10 cellular contexts compared by ENCODE assay signal in genomic region chr20:50138479-50139393, GRCh38. TPM values are rescaled to one million over a fixed set of nuclear protein-coding genes. Genes with fewer than 3 reads are reported as not detected.
DNase-seq lines count a peak whose midpoint lies in the region; ATAC-seq and TF ChIP-seq lines count a peak whose summit lies in the region.
"Had no signal": no experiment of that assay in that cellular context is flagged by ENCODE, and none has a peak within 500 bp of the region (broad histone marks: within the 10 kb centered on the region; RNA-seq: fewer than 3 reads in every experiment).

No MANE protein-coding gene starts in this region.

- POLR2A ChIA-PET in activated CD4-positive, alpha-beta T cell treated with anti-CD3 and anti-CD28 coated beads for 36 hours (lab: Charles Lee): interaction anchor here (0.7 kb wide), 1 partner anchor 296 kb away, joined by 5 read pairs; no protein-coding TSS in a partner anchor

- CTCF ChIA-PET in activated CD4-positive, alpha-beta T cell treated with anti-CD3 and anti-CD28 coated beads for 36 hours (lab: Charles Lee): interaction anchor here (1.5 kb wide), 1 partner anchor 18 kb away, joined by 5 read pairs; no protein-coding TSS in a partner anchor

- H3K27me3 ChIP-seq in upper lobe of left lung (no peaks in the 10 kb centered on the region), MG63 (no peaks in the 10 kb centered on the region)

- intact Hi-C loops in activated CD4-positive, alpha-beta T cell treated with anti-CD3 and anti-CD28 coated beads for 36 hours (cut with DNase I, micrococcal nuclease): no loop called here
- intact Hi-C loops in dendritic cell treated with granulocyte-macrophage colony-stimulating factor and Interleukin-4, amounts not matched to agents 40 ng/mL and 50 ng/mL, for 4 days (cut with micrococcal nuclease): no loop called here

- H3K9me3 Mint-ChIP-seq in activated CD4-positive, alpha-beta T cell treated with anti-CD3 and anti-CD28 coated beads for 36 hours (ENCODE audit: low read depth): no peaks in the 10 kb centered on the region
- no peaks in the 10 kb centered on the region for H3K9me3 Mint-ChIP-seq in dendritic cell treated with granulocyte-macrophage colony-stimulating factor and Interleukin-4, amounts not matched to agents 40 ng/mL and 50 ng/mL, for 4 days
- H3K9me3 Mint-ChIP-seq in memory B cell: no peaks in the 10 kb centered on the region

- TF ChIP-seq CTCF in upper lobe of left lung (IDR thresholded peaks at IDR 0.05): no peak

- peaks cover 11 to 72% (median 33%) of the 10 kb centered on the region in 4 donors for H3K36me3 ChIP-seq in upper lobe of left lung
- peaks cover 84% of the 10 kb centered on the region for H3K36me3 ChIP-seq in MG63

- peaks cover 21% of the 10 kb centered on the region for H3K4me1 Mint-ChIP-seq in activated CD4-positive, alpha-beta T cell treated with anti-CD3 and anti-CD28 coated beads for 36 hours
- peaks cover 74% of the 10 kb centered on the region for H3K4me1 Mint-ChIP-seq in dendritic cell treated with granulocyte-macrophage colony-stimulating factor and Interleukin-4, amounts not matched to agents 40 ng/mL and 50 ng/mL, for 4 days (ENCODE audit: low read depth)
- H3K4me1 Mint-ChIP-seq in memory B cell: peaks cover 13% of the 10 kb centered on the region

- 73 to 75% methylated on average over 24 to 28 of the region's 29 CpGs for WGBS in upper lobe of left lung, 2 donors

- no peak for TF ChIP-seq EP300 in upper lobe of left lung (IDR thresholded peaks at IDR 0.05)

- peaks cover 35% of the 10 kb centered on the region for H3K36me3 Mint-ChIP-seq in activated CD4-positive, alpha-beta T cell treated with anti-CD3 and anti-CD28 coated beads for 36 hours (ENCODE audit: low read depth)
- peaks cover 98% of the 10 kb centered on the region for H3K36me3 Mint-ChIP-seq in dendritic cell treated with granulocyte-macrophage colony-stimulating factor and Interleukin-4, amounts not matched to agents 40 ng/mL and 50 ng/mL, for 4 days (ENCODE audit: low read depth)
- peaks cover 29% of the 10 kb centered on the region for H3K36me3 Mint-ChIP-seq in memory B cell

- peaks cover 42 to 67% (median 52%) of the 10 kb centered on the region in 4 donors for H3K4me1 ChIP-seq in upper lobe of left lung

- H3K4me3 ChIP-seq in upper lobe of left lung (no peak overlapping the region), MG63 (no peak overlapping the region)

- no peak for TF ChIP-seq POLR2A in upper lobe of left lung (IDR thresholded peaks at IDR 0.05)

- H3K27me3 Mint-ChIP-seq in activated CD4-positive, alpha-beta T cell treated with anti-CD3 and anti-CD28 coated beads for 36 hours: no peaks in the 10 kb centered on the region
- no peaks in the 10 kb centered on the region for H3K27me3 Mint-ChIP-seq in dendritic cell treated with granulocyte-macrophage colony-stimulating factor and Interleukin-4, amounts not matched to agents 40 ng/mL and 50 ng/mL, for 4 days
- no peaks in the 10 kb centered on the region for H3K27me3 Mint-ChIP-seq in memory B cell

- H3K27ac Mint-ChIP-seq in activated CD4-positive, alpha-beta T cell treated with anti-CD3 and anti-CD28 coated beads for 36 hours: peak overlapping the region; percentile 3
- peak overlapping the region; percentile 77 for H3K27ac Mint-ChIP-seq in dendritic cell treated with granulocyte-macrophage colony-stimulating factor and Interleukin-4, amounts not matched to agents 40 ng/mL and 50 ng/mL, for 4 days
- H3K27ac Mint-ChIP-seq in memory B cell: peak overlapping the region; percentile 67

- H3K27ac ChIP-seq in upper lobe of left lung: peak overlapping the region; percentile 49 to 79 (median 78)
- H3K27ac ChIP-seq: WERI-Rb-1 had no signal

- H3K9me3 ChIP-seq in upper lobe of left lung (no peaks in the 10 kb centered on the region), MG63 (no peaks in the 10 kb centered on the region)

- no peak overlapping the region for H3K4me3 Mint-ChIP-seq in activated CD4-positive, alpha-beta T cell treated with anti-CD3 and anti-CD28 coated beads for 36 hours
- no peak overlapping the region for H3K4me3 Mint-ChIP-seq in dendritic cell treated with granulocyte-macrophage colony-stimulating factor and Interleukin-4, amounts not matched to agents 40 ng/mL and 50 ng/mL, for 4 days
- no peak overlapping the region for H3K4me3 Mint-ChIP-seq in memory B cell

- no peak for DNase-seq in activated CD4-positive, alpha-beta T cell treated with anti-CD3 and anti-CD28 coated beads for 36 hours
- DNase-seq in activated CD4-positive, alpha-beta T cell treated with anti-CD3 and anti-CD28 coated beads for 4 hours: no peak
- DNase-seq in memory B cell (ENCODE audit: low spot score in 2 of 2): no peak
- peak in 1 of 2 donors; percentile 67 for DNase-seq in upper lobe of left lung
- DNase-seq in MG63: no peak
- no peak for DNase-seq in NCI-H748 (lab: John Stamatoyannopoulos, UW; ENCODE audit: unreplicated experiment)
- DNase-seq: stimulated activated CD4-positive, alpha-beta T cell treated with anti-CD3 and anti-CD28 coated beads, Interleukin-4, amount 100 ng/mL, for 24 hours; WERI-Rb-1 had no signal

- no peak for ATAC-seq in activated CD4-positive, alpha-beta T cell treated with anti-CD3 and anti-CD28 coated beads for 36 hours
- ATAC-seq in memory B cell (ENCODE audit: low read depth) (no peak), upper lobe of left lung (ENCODE audit: low FRiP score in 2 of 2) (peak in 1 of 2 donors; percentile 16), GM19023 (IDR thresholded peaks at IDR 0.05; ENCODE audit: unreplicated experiment) (no peak)

RNA-seq across cellular contexts. Expression of gene PEDS1, which starts 14.8 kb away (rescaled TPM):
- 10 to 100 TPM; 13.2 to 16.8 TPM for total RNA-seq in activated CD4-positive, alpha-beta T cell treated with anti-CD3 and anti-CD28 coated beads for 36 hours
- 10 to 100 TPM; 30.4 to 59.3 (median 34.2) TPM for total RNA-seq in upper lobe of left lung
- total RNA-seq in MG63 (2014; rRNA removed; shearing (Covaris generic); ENCODE audit: low replicate concordance): 18.2 and 31.6 TPM in 2 replicates

RNA-seq across cellular contexts. Expression of gene UBE2V1, which starts 25.8 kb away (rescaled TPM):
- 100 to 1,000 TPM; 177 to 265 TPM for total RNA-seq in activated CD4-positive, alpha-beta T cell treated with anti-CD3 and anti-CD28 coated beads for 36 hours
- 100 to 1,000 TPM in 1 of 6 donors, 10 to 100 TPM in 5; 50.3 to 116 (median 69.9) TPM for total RNA-seq in upper lobe of left lung
- total RNA-seq in MG63 (2014; rRNA removed; shearing (Covaris generic); ENCODE audit: low replicate concordance): 23.3 and 29.6 TPM in 2 replicates

RNA-seq across cellular contexts. Expression of gene CEBPB, which starts 51.9 kb away (rescaled TPM):
- 10 to 100 TPM; 28.9 to 40.1 TPM for total RNA-seq in activated CD4-positive, alpha-beta T cell treated with anti-CD3 and anti-CD28 coated beads for 36 hours
- total RNA-seq in upper lobe of left lung: 100 to 1,000 TPM; 161 to 411 (median 292) TPM
- total RNA-seq in MG63 (2014; rRNA removed; shearing (Covaris generic); ENCODE audit: low replicate concordance): 22.5 and 46.5 TPM in 2 replicates

Comparison
In these comparisons a context has a peak if more than half of its experiments do, and no peak if none do; other contexts are left out.
1. H3K27ac Mint-ChIP-seq: peak in every context shown above with its lines; median percentile 77 in dendritic cell treated with granulocyte-macrophage colony-stimulating factor and Interleukin-4, amounts not matched to agents 40 ng/mL and 50 ng/mL, for 4 days; 67 in memory B cell; 3 in activated CD4-positive, alpha-beta T cell treated with anti-CD3 and anti-CD28 coated beads for 36 hours.